3 cellular contexts compared by ENCODE assay signal in genomic region chr10:94850766-94851165, GRCh38.
"Had no signal": no experiment of that assay in that cellular context is flagged by ENCODE, and none has a peak within 500 bp of the region (broad histone marks: within the 10 kb centered on the region; RNA-seq: fewer than 3 reads in every experiment).

No MANE protein-coding gene starts in this region.

- ATAC-seq: GM12878 had no signal

- H3K4me3 ChIP-seq: GM12878 had no signal

- DNase-seq: GDM1, GF-D8 had no signal
